2 cellular contexts compared by ENCODE assay signal in genomic region chr16:88649924-88650748, GRCh38.
TF ChIP-seq lines count a peak whose summit lies in the region.

No MANE protein-coding gene starts in this region.

TF ChIP-seq in SK-N-SH, 30 proteins besides CTCF, POLR2A, EP300 and RAD21:
- TF ChIP-seq MEF2A (IDR thresholded peaks at IDR 0.05; ENCODE audit: borderline replicate concordance, low read depth) (no peak), RFX5 (IDR thresholded peaks at IDR 0.05; ENCODE audit: low read length) (no peak), MXI1 (IDR thresholded peaks at IDR 0.05; ENCODE audit: low read depth, low read length) (0 out of 2 replicates have a peak, but pooled peaks have one; percentile 19), REST (IDR thresholded peaks at IDR 0.05; ENCODE audit: low read depth, low read length) (no peak), USF1 (IDR thresholded peaks at IDR 0.05; ENCODE audit: borderline replicate concordance, low read depth) (no peak), USF2 (IDR thresholded peaks at IDR 0.05; ENCODE audit: borderline replicate concordance, low read depth, low read length) (no peak), IRF3 (IDR thresholded peaks at IDR 0.05; ENCODE audit: low read depth, low read length) (no peak), YY1 (IDR thresholded peaks at IDR 0.05; ENCODE audit: low read depth) (no peak), EZH2phosphoT487 (IDR thresholded peaks at IDR 0.05; ENCODE audit: borderline replicate concordance, low read depth) (no peak), GABPA (IDR thresholded peaks at IDR 0.05; ENCODE audit: low read depth) (peak; percentile 65), SMC3 (IDR thresholded peaks at IDR 0.05; ENCODE audit: low read depth, low read length) (no peak), TCF12 (IDR thresholded peaks at IDR 0.05) (no peak), JUND (IDR thresholded peaks at IDR 0.05) (no peak)

TF ChIP-seq in H1, 55 proteins besides CTCF, POLR2A, EP300 and RAD21:
- TF ChIP-seq EGR1 (IDR thresholded peaks at IDR 0.05; ENCODE audit: borderline replicate concordance, low read depth, low read length) (no peak), SAP30 (IDR thresholded peaks at IDR 0.05; ENCODE audit: insufficient read depth, insufficient replicate concordance, low read length) (peak; percentile 14), EZH2 (IDR thresholded peaks at IDR 0.05; ENCODE audit: low read depth, low read length, severe bottlenecking) (no peak), NRF1 (IDR thresholded peaks at IDR 0.05; ENCODE audit: low read depth, low read length) (0 out of 2 replicates have a peak, but pooled peaks have one; percentile 0), HDAC2 (IDR thresholded peaks at IDR 0.05; ENCODE audit: borderline replicate concordance in 1 of 2, low read depth in 2 of 2, low read length in 2 of 2) (0 out of 4 replicates have a peak, but pooled peaks of 1 of the 2 experiments have one; percentile 4), KDM4A (IDR thresholded peaks at IDR 0.05; ENCODE audit: low read depth, low read length, severe bottlenecking) (peak; percentile 65), JUN (IDR thresholded peaks at IDR 0.05; ENCODE audit: low read depth, low read length) (no peak), ATF3 (IDR thresholded peaks at IDR 0.05; ENCODE audit: insufficient read depth, low read depth, low read length) (no peak), ASH2L (IDR thresholded peaks at IDR 0.05; ENCODE audit: low read length) (no peak), SIN3A (conservative IDR thresholded peaks at IDR 0.05 in 1 of 2, IDR thresholded peaks at IDR 0.05 in 1 of 2; ENCODE audit: low read depth in 1 of 2, low read length in 2 of 2) (no peak), CHD7 (IDR thresholded peaks at IDR 0.05; ENCODE audit: insufficient replicate concordance, low read length) (no peak), BRCA1 (IDR thresholded peaks at IDR 0.05; ENCODE audit: low read depth, low read length) (no peak)
